Comparison of ENCODE assay signal across 9 cellular contexts in the genomic region with DNA sequence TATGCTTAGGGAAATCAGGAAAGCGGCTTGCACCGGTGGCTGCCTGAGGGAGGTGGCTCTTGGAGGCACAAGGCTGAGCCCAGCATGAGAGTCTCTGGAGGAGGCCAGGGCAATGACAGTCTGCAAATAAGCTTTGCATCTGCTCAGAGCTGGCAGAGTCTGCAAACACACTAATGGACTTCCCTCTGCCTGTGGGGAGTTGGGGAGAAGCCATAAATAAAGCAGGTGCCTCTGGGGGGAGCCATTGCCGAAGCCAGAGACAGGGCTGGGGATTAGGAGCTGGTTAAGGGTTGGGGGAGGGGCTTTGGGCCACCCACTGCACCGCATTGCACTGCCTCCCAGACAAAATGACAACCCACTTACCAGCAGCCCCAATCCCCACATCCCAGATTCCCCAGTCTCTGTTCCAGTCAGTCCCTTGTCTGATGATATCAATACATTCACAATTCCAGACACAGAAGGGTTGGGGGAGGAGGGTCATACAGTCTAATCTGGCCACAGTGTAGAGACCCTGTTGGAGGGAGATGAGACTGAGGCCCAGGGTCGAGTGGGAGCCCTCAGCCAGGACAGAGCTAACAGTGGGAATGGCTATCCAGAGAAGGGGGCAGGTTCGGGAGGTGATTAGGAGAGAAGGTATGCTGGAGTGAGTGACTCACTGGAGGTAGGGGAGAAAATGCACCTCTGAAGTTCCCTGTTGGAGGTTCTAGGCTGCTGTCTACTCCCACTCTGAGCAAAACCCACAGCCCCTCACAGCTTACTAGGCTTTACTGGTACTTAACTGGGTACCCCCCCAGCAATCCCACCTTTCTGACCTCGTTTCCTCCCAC. TPM values are rescaled to one million over a fixed set of nuclear protein-coding genes. Genes with fewer than 3 reads are reported as not detected.
DNase-seq lines count a peak whose midpoint lies in the region; ATAC-seq and TF ChIP-seq lines count a peak whose summit lies in the region.
"Had no signal": no experiment of that assay in that cellular context is flagged by ENCODE, and none has a peak within 500 bp of the region (broad histone marks: within the 10 kb centered on the region; RNA-seq: fewer than 3 reads in every experiment).

No MANE protein-coding gene starts in this region.

- H3K27me3 Mint-ChIP-seq in endothelial cell (ENCODE audit: unreplicated experiment): peaks cover 14% of the 10 kb centered on the region

- ATAC-seq in GM21390 (IDR thresholded peaks at IDR 0.05; ENCODE audit: unreplicated experiment) (no peak), Right ventricle myocardium inferior (no peak)

- no peak overlapping the region for H3K27ac Mint-ChIP-seq in endothelial cell (ENCODE audit: unreplicated experiment)
- H3K27ac Mint-ChIP-seq: dendritic cell treated with granulocyte-macrophage colony-stimulating factor and Interleukin-4, amounts not matched to agents 40 ng/mL and 50 ng/mL, for 4 days had no signal

- TF ChIP-seq CTCF in AG09309 (IDR thresholded peaks at IDR 0.05; ENCODE audit: control insufficient read depth, insufficient read depth, low read depth, low read length, missing control alignments): peak; percentile 16
- peak; percentile 30 for TF ChIP-seq CTCF in GM20000 (IDR thresholded peaks at IDR 0.05; ENCODE audit: extremely low read depth, missing control alignments)
- TF ChIP-seq CTCF in choroid plexus epithelial cell (conservative IDR thresholded peaks at IDR 0.05; ENCODE audit: low read depth, low read length): peak; percentile 20
- no peak for TF ChIP-seq CTCF in endothelial cell (IDR thresholded peaks at IDR 0.05; ENCODE audit: unreplicated experiment)

- no peaks in the 10 kb centered on the region for H3K36me3 Mint-ChIP-seq in endothelial cell (ENCODE audit: low read depth, unreplicated experiment)

- no peak overlapping the region for H3K4me3 Mint-ChIP-seq in endothelial cell (ENCODE audit: unreplicated experiment)
- H3K4me3 Mint-ChIP-seq: dendritic cell treated with granulocyte-macrophage colony-stimulating factor and Interleukin-4, amounts not matched to agents 40 ng/mL and 50 ng/mL, for 4 days had no signal

- peaks cover 3% of the 10 kb centered on the region for H3K4me1 Mint-ChIP-seq in endothelial cell (ENCODE audit: unreplicated experiment)

- intact Hi-C loops in Right ventricle myocardium inferior (cut with DNase I): no loop called here

- no peak overlapping the region for H3K4me3 ChIP-seq in AG09309 (ENCODE audit: control insufficient read depth, low read depth, low read length)
- H3K4me3 ChIP-seq in choroid plexus epithelial cell (ENCODE audit: low read depth, low read length): no peak overlapping the region

- DNase-seq in AG09309 (ENCODE audit: low read depth): no peak
- DNase-seq in GM20000 (ENCODE audit: low spot score): peak; percentile 66
- peak; percentile 62 to 81 for DNase-seq in NCI-H446 (lab: John Stamatoyannopoulos, UW)
- no peak for DNase-seq in choroid plexus epithelial cell (ENCODE audit: low read depth)
- no peak for DNase-seq in endothelial cell (ENCODE audit: low spot score)
- DNase-seq in AG08395 (ENCODE audit: low spot score): no peak
- DNase-seq in Right ventricle myocardium inferior (ENCODE audit: missing footprints): no peak

- no peaks in the 10 kb centered on the region for H3K9me3 Mint-ChIP-seq in endothelial cell (ENCODE audit: unreplicated experiment)
- H3K9me3 Mint-ChIP-seq: dendritic cell treated with granulocyte-macrophage colony-stimulating factor and Interleukin-4, amounts not matched to agents 40 ng/mL and 50 ng/mL, for 4 days had no signal

RNA-seq across cellular contexts. Expression of a gene that starts 53.7 kb away (rescaled TPM):
- 1.3 TPM for total RNA-seq in endothelial cell (ENCODE audit: unreplicated experiment)
- total RNA-seq in Right ventricle myocardium inferior: not detected

Comparison
In these comparisons a context has a peak if more than half of its experiments do, and no peak if none do; other contexts are left out.
1. DNase-seq: peak in GM20000 (single experiment) and NCI-H446 (2 of 2); none in AG09309 (single experiment), choroid plexus epithelial cell (single experiment), endothelial cell (single experiment), AG08395 (single experiment) and Right ventricle myocardium inferior (single experiment).